12 cellular contexts compared by ENCODE assay signal in genomic region chr14:68664225-68664681, GRCh38.
DNase-seq lines count a peak whose midpoint lies in the region; ATAC-seq and TF ChIP-seq lines count a peak whose summit lies in the region.
"Had no signal": no experiment of that assay in that cellular context is flagged by ENCODE, and none has a peak within 500 bp of the region (broad histone marks: within the 10 kb centered on the region; RNA-seq: fewer than 3 reads in every experiment).

No MANE protein-coding gene starts in this region.

- no peaks in the 10 kb centered on the region for H3K27me3 ChIP-seq in SK-N-SH (ENCODE audit: insufficient read depth)
- no peaks in the 10 kb centered on the region for H3K27me3 ChIP-seq in naive thymus-derived CD4-positive, alpha-beta T cell (ENCODE audit: control insufficient read depth in 2 of 2, insufficient read depth in 2 of 2, low read length in 2 of 2)

- H3K36me3 ChIP-seq in SK-N-SH (replicated peaks in 1 of 2; ENCODE audit: control insufficient read depth in 1 of 2, insufficient read depth in 2 of 2, low read length in 1 of 2) = no peaks in the 10 kb centered on the region
- H3K36me3 ChIP-seq in naive thymus-derived CD4-positive, alpha-beta T cell (ENCODE audit: control insufficient read depth in 2 of 3, insufficient read depth in 3 of 3, low read length in 3 of 3) = no peaks in the 10 kb centered on the region
- H3K36me3 ChIP-seq: thoracic aorta had no signal

- ATAC-seq in SK-N-SH treated with all-trans-retinoic acid at 6 μM for 48 hours (no peak), left ventricle myocardium superior (peak; percentile 10)
- ATAC-seq in activated T-cell treated with anti-CD3 and anti-CD28 coated beads, Interleukin-2, amount 50 U/mL, for 4 hours = peak; percentile 65 to 76
- ATAC-seq in naive thymus-derived CD4-positive, alpha-beta T cell = no peak
- ATAC-seq: K562, Panc1 had no signal

- no peak overlapping the region for H3K4me3 ChIP-seq in SK-N-SH (ENCODE audit: low read depth in 2 of 2, low read length in 1 of 2)
- no peak overlapping the region for H3K4me3 ChIP-seq in naive thymus-derived CD4-positive, alpha-beta T cell (ENCODE audit: low read length)
- H3K4me3 ChIP-seq: K562, thoracic aorta had no signal

- POLR2A ChIA-PET in SK-N-SH (lab: Yijun Ruan, JAX) = no interaction called here
- POLR2A ChIA-PET in naive thymus-derived CD4-positive, alpha-beta T cell (lab: Charles Lee) = interaction anchor here (0.7 to 1.6 kb wide), 2 partner anchors 26 to 411 kb away, joined by 4 to 8 read pairs; no protein-coding TSS in a partner anchor

- H3K9me3 ChIP-seq in SK-N-SH = no peaks in the 10 kb centered on the region
- H3K9me3 ChIP-seq in naive thymus-derived CD4-positive, alpha-beta T cell (ENCODE audit: control insufficient read depth in 2 of 3, low read length in 3 of 3) = no peaks in the 10 kb centered on the region
- H3K9me3 ChIP-seq: thoracic aorta had no signal

- TF ChIP-seq CTCF in SK-N-SH (IDR thresholded peaks at IDR 0.05) = no peak

- H3K4me3 Mint-ChIP-seq in activated T-cell treated with anti-CD3 and anti-CD28 coated beads, Interleukin-2, amount 50 U/mL, for 4 hours = peak overlapping the region; percentile 71
- peak overlapping the region in 1 of 10 donors; percentile 31 for H3K4me3 Mint-ChIP-seq in naive thymus-derived CD4-positive, alpha-beta T cell

- CTCF ChIA-PET in SK-N-SH (lab: Yijun Ruan, JAX) = interaction anchor here (0.7 to 0.9 kb wide), 3 partner anchors 115 to 134 kb away, joined by 3 to 4 read pairs (median 3); no protein-coding TSS in a partner anchor
- CTCF ChIA-PET in naive thymus-derived CD4-positive, alpha-beta T cell (lab: Charles Lee) = no interaction called here

- peak overlapping the region; percentile 39; the same call in 1 of the 2 replicates for H3K4me2 ChIP-seq in SK-N-SH

- H3K9me2 ChIP-seq in SK-N-SH = no peaks in the 10 kb centered on the region

- no peak overlapping the region for H2AFZ ChIP-seq in SK-N-SH (ENCODE audit: low read depth)

- no peaks in the 10 kb centered on the region for H3K36me3 Mint-ChIP-seq in activated T-cell treated with anti-CD3 and anti-CD28 coated beads, Interleukin-2, amount 50 U/mL, for 4 hours (ENCODE audit: insufficient read depth)
- peaks cover 0 to 6% (median 0%) of the 10 kb centered on the region in 5 donors for H3K36me3 Mint-ChIP-seq in naive thymus-derived CD4-positive, alpha-beta T cell

- TF ChIP-seq RAD21 in SK-N-SH (IDR thresholded peaks at IDR 0.05; ENCODE audit: low read length) = no peak

- TF ChIP-seq EP300 in SK-N-SH (IDR thresholded peaks at IDR 0.05; ENCODE audit: borderline replicate concordance in 1 of 2, low read depth in 1 of 2, low read length in 1 of 2) = no peak

- peaks cover 5 to 19% of the 10 kb centered on the region in 2 experiments for H3K4me1 ChIP-seq in SK-N-SH (ENCODE audit: control insufficient read depth in 1 of 2, insufficient read depth in 2 of 2, low read depth in 1 of 2, low read length in 1 of 2)
- H3K4me1 ChIP-seq in naive thymus-derived CD4-positive, alpha-beta T cell (ENCODE audit: control insufficient read depth in 2 of 2, insufficient read depth in 2 of 2, low read length in 2 of 2) = peaks cover 0 to 24% of the 10 kb centered on the region in 2 donors

- no peaks in the 10 kb centered on the region for H3K27me3 Mint-ChIP-seq in activated T-cell treated with anti-CD3 and anti-CD28 coated beads, Interleukin-2, amount 50 U/mL, for 4 hours (ENCODE audit: low read depth)
- peaks cover 0 to 4% (median 0%) of the 10 kb centered on the region in 5 donors for H3K27me3 Mint-ChIP-seq in naive thymus-derived CD4-positive, alpha-beta T cell

- H3F3A ChIP-seq in SK-N-SH (replicated peaks; ENCODE audit: insufficient read depth) = peaks cover 18% of the 10 kb centered on the region

- WGBS in SK-N-SH (ENCODE audit: low lambda C conversion rate) = 86% methylated on average over 4 of the region's 4 CpGs

- intact Hi-C loops in left ventricle myocardium superior (cut with micrococcal nuclease) = no loop called here
- intact Hi-C loops in naive thymus-derived CD4-positive, alpha-beta T cell (cut with micrococcal nuclease) = loop anchor here in 1 of 2 donors (5.0 kb wide), 1 partner anchor 123 kb away; no protein-coding TSS in a partner anchor

- no peaks in the 10 kb centered on the region for H3K79me2 ChIP-seq in SK-N-SH (ENCODE audit: insufficient read depth)

- peak overlapping the region in 1 of 2 experiments; percentile 79; a peak in 1 of 4 replicates for H3K27ac ChIP-seq in SK-N-SH (ENCODE audit: low read depth in 2 of 2, low read length in 1 of 2)
- H3K27ac ChIP-seq in naive thymus-derived CD4-positive, alpha-beta T cell (ENCODE audit: low read depth, low read length) = no peak overlapping the region
- H3K27ac ChIP-seq: 22Rv1 had no signal

- no peaks in the 10 kb centered on the region for H3K9me3 Mint-ChIP-seq in activated T-cell treated with anti-CD3 and anti-CD28 coated beads, Interleukin-2, amount 50 U/mL, for 4 hours
- H3K9me3 Mint-ChIP-seq in naive thymus-derived CD4-positive, alpha-beta T cell = peaks cover 0 to 6% (median 0%) of the 10 kb centered on the region in 11 donors

- no peaks in the 10 kb centered on the region for H4K20me1 ChIP-seq in SK-N-SH (ENCODE audit: insufficient read depth)

- H3K4me1 Mint-ChIP-seq in activated T-cell treated with anti-CD3 and anti-CD28 coated beads, Interleukin-2, amount 50 U/mL, for 4 hours (ENCODE audit: low read depth) = peaks cover 42% of the 10 kb centered on the region
- H3K4me1 Mint-ChIP-seq in naive thymus-derived CD4-positive, alpha-beta T cell = peaks cover 18 to 53% (median 27%) of the 10 kb centered on the region in 7 donors

- H3K27ac Mint-ChIP-seq in naive thymus-derived CD4-positive, alpha-beta T cell = peak overlapping the region in 3 of 9 donors; percentile 28 to 58 (median 34)

- no peak for DNase-seq in SK-N-SH
- no peak for DNase-seq in activated T-cell treated with anti-CD3 and anti-CD28 coated beads, Interleukin-2, amount 50 U/mL, for 4 hours
- no peak for DNase-seq in left ventricle myocardium superior
- peak in 2 of 3 donors; percentile 19 to 46 for DNase-seq in stimulated activated CD4-positive, alpha-beta T cell treated with anti-CD3 and anti-CD28 coated beads, TNF-alpha, amount 100 ng/mL, for 48 hours (ENCODE audit: low read depth in 3 of 3)
- DNase-seq in NCI-H526 treated with DMSO at 0.1 percent for 48 hours (lab: John Stamatoyannopoulos, UW) = no peak
- no peak for DNase-seq in naive thymus-derived CD4-positive, alpha-beta T cell
- DNase-seq in RPMI8226 = no peak

- H3K9ac ChIP-seq in SK-N-SH = no peak overlapping the region

TF ChIP-seq in SK-N-SH, 30 proteins besides CTCF, POLR2A, EP300 and RAD21:
- TF ChIP-seq, protein P1, sequence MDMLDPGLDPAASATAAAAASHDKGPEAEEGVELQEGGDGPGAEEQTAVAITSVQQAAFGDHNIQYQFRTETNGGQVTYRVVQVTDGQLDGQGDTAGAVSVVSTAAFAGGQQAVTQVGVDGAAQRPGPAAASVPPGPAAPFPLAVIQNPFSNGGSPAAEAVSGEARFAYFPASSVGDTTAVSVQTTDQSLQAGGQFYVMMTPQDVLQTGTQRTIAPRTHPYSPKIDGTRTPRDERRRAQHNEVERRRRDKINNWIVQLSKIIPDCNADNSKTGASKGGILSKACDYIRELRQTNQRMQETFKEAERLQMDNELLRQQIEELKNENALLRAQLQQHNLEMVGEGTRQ (IDR thresholded peaks at IDR 0.05; ENCODE audit: borderline replicate concordance, low read depth, low read length) = no peak
- TF ChIP-seq RXRA (IDR thresholded peaks at IDR 0.05; ENCODE audit: borderline replicate concordance, low read depth) (no peak), POLR2AphosphoS5 (IDR thresholded peaks at IDR 0.05; ENCODE audit: low read depth, low read length) (no peak), NFIC (IDR thresholded peaks at IDR 0.05; ENCODE audit: borderline replicate concordance) (no peak), ELF1 (IDR thresholded peaks at IDR 0.05) (no peak), SIN3A (IDR thresholded peaks at IDR 0.05; ENCODE audit: borderline replicate concordance, low read depth, low read length) (no peak), CHD2 (IDR thresholded peaks at IDR 0.05; ENCODE audit: low read length, partially characterized antibody) (no peak), MXI1 (IDR thresholded peaks at IDR 0.05; ENCODE audit: low read depth, low read length) (no peak), FOXJ3 (CRISPR knock-in tag; IDR thresholded peaks at IDR 0.05) (no peak)

TF ChIP-seq in SK-N-SH treated with all-trans-retinoic acid at 6 μM for 48 hours, 23 proteins besides CTCF, POLR2A, EP300 and RAD21:
- no peak for TF ChIP-seq ZNF565 (CRISPR knock-in tag; conservative IDR thresholded peaks at IDR 0.05; ENCODE audit: low read depth)
- no peak for TF ChIP-seq RARB (CRISPR knock-in tag; IDR thresholded peaks at IDR 0.05)
- no peak for TF ChIP-seq TOX (CRISPR knock-in tag; IDR thresholded peaks at IDR 0.05; ENCODE audit: borderline replicate concordance)

Comparison
In these comparisons a context has a peak if more than half of its experiments do, and no peak if none do; other contexts are left out.
1. DNase-seq: peak in stimulated activated CD4-positive, alpha-beta T cell treated with anti-CD3 and anti-CD28 coated beads, TNF-alpha, amount 100 ng/mL, for 48 hours (2 of 3); none in SK-N-SH (single experiment), activated T-cell treated with anti-CD3 and anti-CD28 coated beads, Interleukin-2, amount 50 U/mL, for 4 hours (single experiment), left ventricle myocardium superior (single experiment), NCI-H526 treated with DMSO at 0.1 percent for 48 hours (single experiment), naive thymus-derived CD4-positive, alpha-beta T cell (0 of 9) and RPMI8226 (single experiment).
2. ATAC-seq: peak in activated T-cell treated with anti-CD3 and anti-CD28 coated beads, Interleukin-2, amount 50 U/mL, for 4 hours (2 of 2) and left ventricle myocardium superior (single experiment); none in SK-N-SH treated with all-trans-retinoic acid at 6 μM for 48 hours (single experiment) and naive thymus-derived CD4-positive, alpha-beta T cell (single experiment).